In genomic region chr2:18976112-18976961, GRCh38 we compare ENCODE assay signal across 8 cellular contexts.
DNase-seq lines count a peak whose midpoint lies in the region; ATAC-seq and TF ChIP-seq lines count a peak whose summit lies in the region.

No MANE protein-coding gene starts in this region.

- TF ChIP-seq CTCF in AG04450 (IDR thresholded peaks at IDR 0.05; ENCODE audit: low read depth, low read length) (no peak), choroid plexus epithelial cell (conservative IDR thresholded peaks at IDR 0.05; ENCODE audit: low read depth, low read length) (no peak)

- CTCF ChIA-PET in AG04450 (lab: Charles Lee) = no interaction called here

- H3K4me1 ChIP-seq in mesendoderm (ENCODE audit: control insufficient read depth, low read depth, low read length) = no peaks in the 10 kb centered on the region

- H2BK15ac ChIP-seq in mesendoderm (replicated peaks; ENCODE audit: low read depth) = no peak overlapping the region

- no peak overlapping the region for H4K5ac ChIP-seq in mesendoderm (ENCODE audit: low read length)

- H3K56ac ChIP-seq in mesendoderm (ENCODE audit: low read length) = no peak overlapping the region

- POLR2A ChIA-PET in AG04450 (lab: Yijun Ruan, JAX) = no interaction called here

- no peak overlapping the region for H2AK5ac ChIP-seq in mesendoderm (ENCODE audit: low read length)

- no peak overlapping the region for H4K8ac ChIP-seq in mesendoderm (ENCODE audit: low read depth, low read length)

- no peak overlapping the region for H2BK5ac ChIP-seq in mesendoderm (ENCODE audit: low read length)

- H3K27me3 ChIP-seq in AG04450 (ENCODE audit: control insufficient read depth, insufficient read depth, low read length) (no peaks in the 10 kb centered on the region), mesendoderm (ENCODE audit: insufficient read depth, low read length, poor library complexity) (no peaks in the 10 kb centered on the region)

- no peaks in the 10 kb centered on the region for H3K79me1 ChIP-seq in mesendoderm (ENCODE audit: low read length)

- H3K4me2 ChIP-seq in mesendoderm (ENCODE audit: low read length) = no peak overlapping the region

- no peaks in the 10 kb centered on the region for H3K9me3 ChIP-seq in AG04450 (ENCODE audit: control insufficient read depth, insufficient read depth, low read length)

- no CpG with 5 or more reads among the region's 14 CpGs for WGBS in mesendoderm (ENCODE audit: extremely low coverage, insufficient coverage, low lambda C conversion rate)

- H3K27ac ChIP-seq in AG04450 (ENCODE audit: low read depth, low read length) = peak overlapping the region; percentile 72
- no peak overlapping the region for H3K27ac ChIP-seq in mesendoderm (ENCODE audit: low read depth, low read length)

- H3K36me3 ChIP-seq in mesendoderm (ENCODE audit: control insufficient read depth, insufficient read depth, low read length) = no peaks in the 10 kb centered on the region

- DNase-seq in AG04450 (ENCODE audit: low read depth, low spot score) = peak; percentile 55
- peak; percentile 82 for DNase-seq in HT1080 (ENCODE audit: low read depth)
- peak; percentile 93 for DNase-seq in choroid plexus epithelial cell (ENCODE audit: low read depth)
- DNase-seq in renal cortical epithelial cell (ENCODE audit: low read depth) = peak; percentile 69
- DNase-seq in NCI-H146 treated with DMSO at 0.1 percent for 48 hours (lab: John Stamatoyannopoulos, UW; ENCODE audit: unreplicated experiment) = no peak
- no peak for DNase-seq in occipital lobe (lab: John Stamatoyannopoulos, UW)
- DNase-seq in mesendoderm = no peak

- H3K18ac ChIP-seq in mesendoderm (ENCODE audit: low read length) = no peak overlapping the region

- no peak overlapping the region for H3K4ac ChIP-seq in mesendoderm (ENCODE audit: low read depth, low read length)

- ATAC-seq in GM21360 (IDR thresholded peaks at IDR 0.05; ENCODE audit: unreplicated experiment) = peak; percentile 96

- no peak overlapping the region for H3K9ac ChIP-seq in mesendoderm (ENCODE audit: low read length)

- no peak overlapping the region for H2BK120ac ChIP-seq in mesendoderm (ENCODE audit: low read depth, low read length)

- H3K4me3 ChIP-seq in AG04450 (ENCODE audit: low read depth, low read length) (peak overlapping the region; percentile 0; the same call in 1 of the 2 replicates), choroid plexus epithelial cell (ENCODE audit: low read depth, low read length) (no peak overlapping the region), mesendoderm (ENCODE audit: low read length) (no peak overlapping the region)

- no peak overlapping the region for H3K23ac ChIP-seq in mesendoderm (ENCODE audit: low read length)

- H3K79me2 ChIP-seq in mesendoderm (ENCODE audit: control insufficient read depth, insufficient read depth, low read length) = no peaks in the 10 kb centered on the region

Comparison
In these comparisons a context has a peak if more than half of its experiments do, and no peak if none do; other contexts are left out.
1. DNase-seq: peak in AG04450 (single experiment), HT1080 (single experiment), choroid plexus epithelial cell (single experiment) and renal cortical epithelial cell (single experiment); none in NCI-H146 treated with DMSO at 0.1 percent for 48 hours (single experiment), occipital lobe (single experiment) and mesendoderm (single experiment).